1 cellular context compared by ENCODE assay signal in genomic region chr9:21657966-21658667, GRCh38.
TF ChIP-seq lines count a peak whose summit lies in the region.

No MANE protein-coding gene starts in this region.

TF ChIP-seq in HCT116, 20 proteins besides CTCF, POLR2A, EP300 and RAD21:
- TF ChIP-seq, protein P1, sequence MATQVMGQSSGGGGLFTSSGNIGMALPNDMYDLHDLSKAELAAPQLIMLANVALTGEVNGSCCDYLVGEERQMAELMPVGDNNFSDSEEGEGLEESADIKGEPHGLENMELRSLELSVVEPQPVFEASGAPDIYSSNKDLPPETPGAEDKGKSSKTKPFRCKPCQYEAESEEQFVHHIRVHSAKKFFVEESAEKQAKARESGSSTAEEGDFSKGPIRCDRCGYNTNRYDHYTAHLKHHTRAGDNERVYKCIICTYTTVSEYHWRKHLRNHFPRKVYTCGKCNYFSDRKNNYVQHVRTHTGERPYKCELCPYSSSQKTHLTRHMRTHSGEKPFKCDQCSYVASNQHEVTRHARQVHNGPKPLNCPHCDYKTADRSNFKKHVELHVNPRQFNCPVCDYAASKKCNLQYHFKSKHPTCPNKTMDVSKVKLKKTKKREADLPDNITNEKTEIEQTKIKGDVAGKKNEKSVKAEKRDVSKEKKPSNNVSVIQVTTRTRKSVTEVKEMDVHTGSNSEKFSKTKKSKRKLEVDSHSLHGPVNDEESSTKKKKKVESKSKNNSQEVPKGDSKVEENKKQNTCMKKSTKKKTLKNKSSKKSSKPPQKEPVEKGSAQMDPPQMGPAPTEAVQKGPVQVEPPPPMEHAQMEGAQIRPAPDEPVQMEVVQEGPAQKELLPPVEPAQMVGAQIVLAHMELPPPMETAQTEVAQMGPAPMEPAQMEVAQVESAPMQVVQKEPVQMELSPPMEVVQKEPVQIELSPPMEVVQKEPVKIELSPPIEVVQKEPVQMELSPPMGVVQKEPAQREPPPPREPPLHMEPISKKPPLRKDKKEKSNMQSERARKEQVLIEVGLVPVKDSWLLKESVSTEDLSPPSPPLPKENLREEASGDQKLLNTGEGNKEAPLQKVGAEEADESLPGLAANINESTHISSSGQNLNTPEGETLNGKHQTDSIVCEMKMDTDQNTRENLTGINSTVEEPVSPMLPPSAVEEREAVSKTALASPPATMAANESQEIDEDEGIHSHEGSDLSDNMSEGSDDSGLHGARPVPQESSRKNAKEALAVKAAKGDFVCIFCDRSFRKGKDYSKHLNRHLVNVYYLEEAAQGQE (IDR thresholded peaks at IDR 0.05; ENCODE audit: low read depth): no peak
- TF ChIP-seq POLR2AphosphoS5 (IDR thresholded peaks at IDR 0.05; ENCODE audit: low read depth, low read length): no peak
- TF ChIP-seq, protein P2, sequence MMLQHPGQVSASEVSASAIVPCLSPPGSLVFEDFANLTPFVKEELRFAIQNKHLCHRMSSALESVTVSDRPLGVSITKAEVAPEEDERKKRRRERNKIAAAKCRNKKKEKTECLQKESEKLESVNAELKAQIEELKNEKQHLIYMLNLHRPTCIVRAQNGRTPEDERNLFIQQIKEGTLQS (IDR thresholded peaks at IDR 0.05): no peak
- TF ChIP-seq ZBTB33 (IDR thresholded peaks at IDR 0.05; ENCODE audit: extremely low read depth, insufficient replicate concordance, low read length): no peak
- TF ChIP-seq JUND (IDR thresholded peaks at IDR 0.05): no peak
- TF ChIP-seq EGR1 (IDR thresholded peaks at IDR 0.05; ENCODE audit: low read depth): no peak
- TF ChIP-seq, protein P3, sequence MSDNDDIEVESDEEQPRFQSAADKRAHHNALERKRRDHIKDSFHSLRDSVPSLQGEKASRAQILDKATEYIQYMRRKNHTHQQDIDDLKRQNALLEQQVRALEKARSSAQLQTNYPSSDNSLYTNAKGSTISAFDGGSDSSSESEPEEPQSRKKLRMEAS (IDR thresholded peaks at IDR 0.05): no peak
- TF ChIP-seq ZFX (IDR thresholded peaks at IDR 0.05): no peak
- TF ChIP-seq CBX3 (IDR thresholded peaks at IDR 0.05; ENCODE audit: low read depth): no peak
- no peak for TF ChIP-seq EZH2phosphoT487 (IDR thresholded peaks at IDR 0.05; ENCODE audit: borderline replicate concordance)
- no peak for TF ChIP-seq ELF1 (IDR thresholded peaks at IDR 0.05; ENCODE audit: borderline replicate concordance, low read depth)
- no peak for TF ChIP-seq SRF (IDR thresholded peaks at IDR 0.05; ENCODE audit: low read depth)
- no peak for TF ChIP-seq FOSL1 (IDR thresholded peaks at IDR 0.05; ENCODE audit: low read depth)
- no peak for TF ChIP-seq YY1 (IDR thresholded peaks at IDR 0.05; ENCODE audit: extremely low read depth, insufficient replicate concordance, low read depth, low read length)
- no peak for TF ChIP-seq ZNF274 (IDR thresholded peaks at IDR 0.05; ENCODE audit: low read depth, low read length)
